In genomic region chr13:35157143-35157755, GRCh38 we compare ENCODE assay signal across 8 cellular contexts.
DNase-seq lines count a peak whose midpoint lies in the region; ATAC-seq, FAIRE-seq and TF ChIP-seq lines count a peak whose summit lies in the region.

No MANE protein-coding gene starts in this region.

- H3K4me2 ChIP-seq in hepatocyte: no peak overlapping the region

- no peaks in the 10 kb centered on the region for H3K9me3 Mint-ChIP-seq in stimulated activated naive B cell treated with anti-CD40 and anti-IgM and Interleukin-4, amounts not matched to agents 10 μg/mL and 1 μg/mL and 100 μg/mL, for 72 hours
- no peaks in the 10 kb centered on the region for H3K9me3 Mint-ChIP-seq in natural killer cell treated with Interleukin-12 subunit alpha and Interleukin-12 subunit beta and Interleukin-15 and Interleukin-18, amount 100 ng/mL, for 72 hours

- H3K27ac Mint-ChIP-seq in stimulated activated naive B cell treated with anti-CD40 and anti-IgM and Interleukin-4, amounts not matched to agents 10 μg/mL and 1 μg/mL and 100 μg/mL, for 72 hours: no peak overlapping the region
- no peak overlapping the region for H3K27ac Mint-ChIP-seq in natural killer cell treated with Interleukin-12 subunit alpha and Interleukin-12 subunit beta and Interleukin-15 and Interleukin-18, amount 100 ng/mL, for 72 hours

- no peaks in the 10 kb centered on the region for H3K36me3 ChIP-seq in hepatocyte (replicated peaks; ENCODE audit: insufficient read depth, low read depth)

- no peak overlapping the region for H2AFZ ChIP-seq in hepatocyte

- TF ChIP-seq CTCF in C4-2B (conservative IDR thresholded peaks at IDR 0.05): peak; percentile 82
- peak; percentile 90 for TF ChIP-seq CTCF in hepatocyte (IDR thresholded peaks at IDR 0.05; ENCODE audit: poor library complexity)

- H4K20me1 ChIP-seq in hepatocyte (ENCODE audit: insufficient read depth, poor library complexity, severe bottlenecking): no peaks in the 10 kb centered on the region

- H3K27ac ChIP-seq in C4-2B: no peak overlapping the region
- no peak overlapping the region for H3K27ac ChIP-seq in hepatocyte

- H3K27me3 ChIP-seq in hepatocyte: no peaks in the 10 kb centered on the region

- H3K79me2 ChIP-seq in hepatocyte: no peaks in the 10 kb centered on the region

- no peak for DNase-seq in GM18507 (ENCODE audit: extremely low spot score, insufficient read length, low read depth)
- DNase-seq in NCI-H510A (lab: John Stamatoyannopoulos, UW): peak; percentile 11
- DNase-seq in amniotic epithelial cell (ENCODE audit: low read depth): peak; percentile 55
- peak; percentile 62 for DNase-seq in hepatocyte (ENCODE audit: low spot score)
- peak; percentile 17 for DNase-seq in stimulated activated naive B cell treated with anti-CD40 and anti-IgM and Interleukin-4, amounts not matched to agents 10 μg/mL and 1 μg/mL and 100 μg/mL, for 72 hours
- DNase-seq in natural killer cell treated with Interleukin-12 subunit alpha and Interleukin-12 subunit beta and Interleukin-15 and Interleukin-18, amount 100 ng/mL, for 72 hours (ENCODE audit: low spot score): no peak

- no peak overlapping the region for H3K4me3 Mint-ChIP-seq in stimulated activated naive B cell treated with anti-CD40 and anti-IgM and Interleukin-4, amounts not matched to agents 10 μg/mL and 1 μg/mL and 100 μg/mL, for 72 hours
- H3K4me3 Mint-ChIP-seq in natural killer cell treated with Interleukin-12 subunit alpha and Interleukin-12 subunit beta and Interleukin-15 and Interleukin-18, amount 100 ng/mL, for 72 hours: no peak overlapping the region

- H3K4me1 ChIP-seq in hepatocyte (ENCODE audit: insufficient read depth): no peaks in the 10 kb centered on the region

- peak; percentile 49 for ATAC-seq in HG03060 (IDR thresholded peaks at IDR 0.05; ENCODE audit: low read depth, unreplicated experiment)
- ATAC-seq in stimulated activated naive B cell treated with anti-CD40 and anti-IgM and Interleukin-4, amounts not matched to agents 10 μg/mL and 1 μg/mL and 100 μg/mL, for 72 hours (replicated peaks): peak; percentile 54 to 60
- ATAC-seq in natural killer cell treated with Interleukin-12 subunit alpha and Interleukin-12 subunit beta and Interleukin-15 and Interleukin-18, amount 100 ng/mL, for 72 hours: no peak

- H3K27me3 Mint-ChIP-seq in stimulated activated naive B cell treated with anti-CD40 and anti-IgM and Interleukin-4, amounts not matched to agents 10 μg/mL and 1 μg/mL and 100 μg/mL, for 72 hours: no peaks in the 10 kb centered on the region
- H3K27me3 Mint-ChIP-seq in natural killer cell treated with Interleukin-12 subunit alpha and Interleukin-12 subunit beta and Interleukin-15 and Interleukin-18, amount 100 ng/mL, for 72 hours: no peaks in the 10 kb centered on the region

- FAIRE-seq in GM18507 (lab: Jason Lieb, UNC): peak; percentile 78

- peaks cover 2% of the 10 kb centered on the region in 2 donors for H3K4me1 Mint-ChIP-seq in stimulated activated naive B cell treated with anti-CD40 and anti-IgM and Interleukin-4, amounts not matched to agents 10 μg/mL and 1 μg/mL and 100 μg/mL, for 72 hours
- H3K4me1 Mint-ChIP-seq in natural killer cell treated with Interleukin-12 subunit alpha and Interleukin-12 subunit beta and Interleukin-15 and Interleukin-18, amount 100 ng/mL, for 72 hours (ENCODE audit: low read depth in 2 of 2): peaks cover 0 to under 1% of the 10 kb centered on the region in 2 donors

- H3K4me3 ChIP-seq in hepatocyte: no peak overlapping the region

- no peaks in the 10 kb centered on the region for H3K9me3 ChIP-seq in hepatocyte (ENCODE audit: low read depth)

- H3K36me3 Mint-ChIP-seq in stimulated activated naive B cell treated with anti-CD40 and anti-IgM and Interleukin-4, amounts not matched to agents 10 μg/mL and 1 μg/mL and 100 μg/mL, for 72 hours: no peaks in the 10 kb centered on the region
- no peaks in the 10 kb centered on the region for H3K36me3 Mint-ChIP-seq in natural killer cell treated with Interleukin-12 subunit alpha and Interleukin-12 subunit beta and Interleukin-15 and Interleukin-18, amount 100 ng/mL, for 72 hours

- H3K9me2 ChIP-seq in hepatocyte (replicated peaks; ENCODE audit: insufficient read depth): no peaks in the 10 kb centered on the region

- 49% methylated on average over 3 of the region's 3 CpGs for WGBS in hepatocyte (ENCODE audit: low lambda C conversion rate, missing lambda C conversion rate)

Comparison
In these comparisons a context has a peak if more than half of its experiments do, and no peak if none do; other contexts are left out.
1. DNase-seq: peak in NCI-H510A (single experiment), amniotic epithelial cell (single experiment), hepatocyte (single experiment) and stimulated activated naive B cell treated with anti-CD40 and anti-IgM and Interleukin-4, amounts not matched to agents 10 μg/mL and 1 μg/mL and 100 μg/mL, for 72 hours (single experiment); none in GM18507 (single experiment) and natural killer cell treated with Interleukin-12 subunit alpha and Interleukin-12 subunit beta and Interleukin-15 and Interleukin-18, amount 100 ng/mL, for 72 hours (single experiment).
2. ATAC-seq: peak in HG03060 (single experiment) and stimulated activated naive B cell treated with anti-CD40 and anti-IgM and Interleukin-4, amounts not matched to agents 10 μg/mL and 1 μg/mL and 100 μg/mL, for 72 hours (2 of 2); none in natural killer cell treated with Interleukin-12 subunit alpha and Interleukin-12 subunit beta and Interleukin-15 and Interleukin-18, amount 100 ng/mL, for 72 hours (0 of 2).